In genomic region chr4:3009422-3009821, GRCh38 we compare ENCODE assay signal across 10 cellular contexts. TPM values are rescaled to one million over a fixed set of nuclear protein-coding genes. Genes with fewer than 3 reads are reported as not detected.
DNase-seq lines count a peak whose midpoint lies in the region; ATAC-seq and TF ChIP-seq lines count a peak whose summit lies in the region.
"Had no signal": no experiment of that assay in that cellular context is flagged by ENCODE, and none has a peak within 500 bp of the region (broad histone marks: within the 10 kb centered on the region; RNA-seq: fewer than 3 reads in every experiment).

No MANE protein-coding gene starts in this region.

- H3K27me3 Mint-ChIP-seq in natural killer cell (ENCODE audit: low read depth in 2 of 2) = peaks cover 0 to 3% of the 10 kb centered on the region in 2 donors

- no peak overlapping the region for H3K4me3 Mint-ChIP-seq in natural killer cell

- H3K27ac Mint-ChIP-seq in natural killer cell = no peak overlapping the region

- no peaks in the 10 kb centered on the region for H3K4me1 Mint-ChIP-seq in natural killer cell

- intact Hi-C loops in natural killer cell (cut with micrococcal nuclease) = no loop called here

- no peaks in the 10 kb centered on the region for H3K36me3 Mint-ChIP-seq in natural killer cell

- peak; percentile 49 for DNase-seq in NCI-H2107 treated with DMSO at 0.1 percent for 48 hours (lab: John Stamatoyannopoulos, UW; ENCODE audit: unreplicated experiment)
- DNase-seq in NCI-H2107 (lab: John Stamatoyannopoulos, UW) = no peak
- DNase-seq in NAMALWA (ENCODE audit: low spot score) = peak; percentile 37
- DNase-seq in cerebellar cortex (ENCODE audit: low spot score) = peak; percentile 9
- DNase-seq in natural killer cell = no peak
- no peak for DNase-seq in C1 segment of cervical spinal cord (lab: John Stamatoyannopoulos, UW)
- no peak for DNase-seq in NCI-H187 (lab: John Stamatoyannopoulos, UW)
- DNase-seq: GOT3, ovary had no signal

- no peaks in the 10 kb centered on the region for H3K9me3 Mint-ChIP-seq in natural killer cell

- ATAC-seq in natural killer cell (peak in 2 of 3 donors; percentile 40 to 52), GM21529 (IDR thresholded peaks at IDR 0.05; ENCODE audit: unreplicated experiment) (no peak)

- TF ChIP-seq CTCF in natural killer cell (IDR thresholded peaks at IDR 0.05) = no peak

RNA-seq across cellular contexts. Expression of gene GRK4, which starts 46.1 kb away (rescaled TPM):
- total RNA-seq in natural killer cell = 1 to 10 TPM; 2.0 to 6.4 (median 5.1) TPM

RNA-seq across cellular contexts. Expression of gene NOP14, which starts 46.2 kb away (rescaled TPM):
- 10 to 100 TPM; 20.9 to 25.0 (median 21.1) TPM for total RNA-seq in natural killer cell

Comparison
In these comparisons a context has a peak if more than half of its experiments do, and no peak if none do; other contexts are left out.
1. DNase-seq: peak in NCI-H2107 treated with DMSO at 0.1 percent for 48 hours (single experiment), NAMALWA (single experiment) and cerebellar cortex (single experiment); none in NCI-H2107 (single experiment), natural killer cell (single experiment), C1 segment of cervical spinal cord (0 of 14) and NCI-H187 (0 of 2).